Comparison of ENCODE assay signal across 32 cellular contexts in the genomic region with DNA sequence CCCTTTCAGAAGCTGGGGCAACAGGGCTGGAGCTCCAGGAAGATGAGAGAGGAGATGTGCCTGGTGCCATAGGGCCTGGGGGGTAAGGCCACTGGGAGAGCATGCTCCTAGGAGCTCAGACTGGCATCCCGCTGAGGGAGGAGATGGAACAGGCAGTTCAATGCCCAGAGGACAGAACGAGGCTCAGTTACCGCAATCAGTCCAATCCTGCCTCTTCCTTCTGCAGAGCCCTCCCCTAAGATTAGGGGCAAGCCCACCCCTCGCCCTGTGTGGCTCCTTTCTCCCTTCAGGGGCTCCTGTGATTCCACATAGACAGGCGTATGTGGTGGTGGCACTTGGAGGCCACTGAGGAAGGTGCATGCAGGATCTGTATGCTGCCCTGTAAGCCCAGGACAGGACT. TPM values are rescaled to one million over a fixed set of nuclear protein-coding genes. Genes with fewer than 3 reads are reported as not detected.
"Had no signal": no experiment of that assay in that cellular context is flagged by ENCODE, and none has a peak within 500 bp of the region (broad histone marks: within the 10 kb centered on the region; RNA-seq: fewer than 3 reads in every experiment).

No MANE protein-coding gene starts in this region.

- H3K4me3 ChIP-seq: colonic mucosa, gastrocnemius medialis, left lung, neural progenitor cell, transverse colon had no signal

- H3K27me3 ChIP-seq: colonic mucosa, transverse colon had no signal

- H3K4me2 ChIP-seq: neural progenitor cell had no signal

- H3K4me3 Mint-ChIP-seq: dendritic cell treated with granulocyte-macrophage colony-stimulating factor and Interleukin-4, amounts not matched to agents 40 ng/mL and 50 ng/mL, for 4 days; endodermal cell; neural progenitor cell; stimulated activated memory B cell treated with anti-CD40 and anti-IgM and Interleukin-4, amounts not matched to agents 10 μg/mL and 1 μg/mL and 100 μg/mL, for 72 hours; stimulated activated naive CD8-positive, alpha-beta T cell treated with anti-CD3 and anti-CD28 coated beads, Interleukin-15, Interleukin-2, amounts not matched to agents 100 ng/mL and 50 ng/mL, for 24 hours had no signal

- DNase-seq: colonic mucosa; effector CD8-positive, alpha-beta T cell; foreskin fibroblast; gastrocnemius medialis; head of caudate nucleus; kidney; left cardiac atrium; mesenchymal stem cell; midbrain; naive thymus-derived CD4-positive, alpha-beta T cell; stimulated activated CD4-positive, alpha-beta T cell treated with anti-CD3 and anti-CD28 coated beads, Interleukin-4, amount 100 ng/mL, for 4 hours; transverse colon had no signal

- H3K27ac Mint-ChIP-seq: dendritic cell treated with granulocyte-macrophage colony-stimulating factor and Interleukin-4, amounts not matched to agents 40 ng/mL and 50 ng/mL, for 4 days; endodermal cell; stimulated activated memory B cell treated with anti-CD40 and anti-IgM and Interleukin-4, amounts not matched to agents 10 μg/mL and 1 μg/mL and 100 μg/mL, for 72 hours; stimulated activated naive CD8-positive, alpha-beta T cell treated with anti-CD3 and anti-CD28 coated beads, Interleukin-15, Interleukin-2, amounts not matched to agents 100 ng/mL and 50 ng/mL, for 24 hours had no signal

- H3K79me2 ChIP-seq: parathyroid adenoma had no signal

- H3K9me3 ChIP-seq: colonic mucosa, gastrocnemius medialis, left lung, transverse colon had no signal

- ATAC-seq: esophagus mucosa; gastrocnemius medialis; left cardiac atrium; naive thymus-derived CD4-positive, alpha-beta T cell; sciatic nerve; stimulated activated memory B cell treated with anti-CD40 and anti-IgM and Interleukin-4, amounts not matched to agents 10 μg/mL and 1 μg/mL and 100 μg/mL, for 72 hours had no signal

- H2AFZ ChIP-seq: neural progenitor cell, parathyroid adenoma had no signal

- H3K27ac ChIP-seq: colonic mucosa, epithelial cell of prostate, gastrocnemius medialis, left lung, neural progenitor cell, parathyroid adenoma, transverse colon had no signal

- H3K9ac ChIP-seq: neural progenitor cell, parathyroid adenoma had no signal

- H3K27me3 Mint-ChIP-seq: stimulated activated memory B cell treated with anti-CD40 and anti-IgM and Interleukin-4, amounts not matched to agents 10 μg/mL and 1 μg/mL and 100 μg/mL, for 72 hours; stimulated activated naive CD8-positive, alpha-beta T cell treated with anti-CD3 and anti-CD28 coated beads, Interleukin-15, Interleukin-2, amounts not matched to agents 100 ng/mL and 50 ng/mL, for 24 hours had no signal

- H3K36me3 Mint-ChIP-seq: naive thymus-derived CD4-positive, alpha-beta T cell; neural progenitor cell; stimulated activated memory B cell treated with anti-CD40 and anti-IgM and Interleukin-4, amounts not matched to agents 10 μg/mL and 1 μg/mL and 100 μg/mL, for 72 hours had no signal

- H3K36me3 ChIP-seq: colonic mucosa, gastrocnemius medialis, left lung, neural progenitor cell, transverse colon had no signal

- H3K4me1 ChIP-seq: colonic mucosa, parathyroid adenoma had no signal

- H3K9me3 Mint-ChIP-seq: dendritic cell treated with granulocyte-macrophage colony-stimulating factor and Interleukin-4, amounts not matched to agents 40 ng/mL and 50 ng/mL, for 4 days; endodermal cell; nephron; neural progenitor cell; stimulated activated memory B cell treated with anti-CD40 and anti-IgM and Interleukin-4, amounts not matched to agents 10 μg/mL and 1 μg/mL and 100 μg/mL, for 72 hours; stimulated activated naive CD8-positive, alpha-beta T cell treated with anti-CD3 and anti-CD28 coated beads, Interleukin-15, Interleukin-2, amounts not matched to agents 100 ng/mL and 50 ng/mL, for 24 hours had no signal

RNA-seq across cellular contexts. Expression of a gene that starts 2.4 kb away (rescaled TPM):
- total RNA-seq: cerebellum, colonic mucosa, endodermal cell, esophagus mucosa, gastrocnemius medialis, glomerular endothelial cell, kidney, left cardiac atrium, left lung, lower leg skin, lung microvascular endothelial cell, mucosa of gallbladder, progenitor cell of endocrine pancreas, sciatic nerve, skeletal muscle tissue, transverse colon, ureter had no signal
- polyA plus RNA-seq: naive thymus-derived CD4-positive, alpha-beta T cell had no signal

RNA-seq across cellular contexts. Expression of a gene that starts 16.1 kb away (rescaled TPM):
- total RNA-seq: cerebellum, colonic mucosa, endodermal cell, esophagus mucosa, gastrocnemius medialis, glomerular endothelial cell, kidney, left cardiac atrium, left lung, lower leg skin, lung microvascular endothelial cell, mucosa of gallbladder, osteoblast, progenitor cell of endocrine pancreas, sciatic nerve, skeletal muscle tissue, transverse colon, ureter had no signal
- polyA plus RNA-seq: naive thymus-derived CD4-positive, alpha-beta T cell had no signal

RNA-seq across cellular contexts. Expression of a gene that starts 56.9 kb away (rescaled TPM):
- total RNA-seq: gastrocnemius medialis, left cardiac atrium, lung microvascular endothelial cell, osteoblast, sciatic nerve had no signal
- polyA plus RNA-seq: naive thymus-derived CD4-positive, alpha-beta T cell had no signal
